Comparison of ENCODE assay signal across 15 cellular contexts in genomic region chrX:46185923-46186810, GRCh38.
DNase-seq lines count a peak whose midpoint lies in the region; ATAC-seq and TF ChIP-seq lines count a peak whose summit lies in the region.
"Had no signal": no experiment of that assay in that cellular context is flagged by ENCODE, and none has a peak within 500 bp of the region (broad histone marks: within the 10 kb centered on the region; RNA-seq: fewer than 3 reads in every experiment).

No MANE protein-coding gene starts in this region.

- no peak overlapping the region for H2BK5ac ChIP-seq in trophoblast cell (ENCODE audit: low read depth, low read length, poor library complexity)

- no peaks in the 10 kb centered on the region for H3K36me3 ChIP-seq in PC-3 (ENCODE audit: low read depth, low read length)
- H3K36me3 ChIP-seq in esophagus (ENCODE audit: control insufficient read depth in 2 of 2, insufficient read depth in 2 of 2, low read length in 1 of 2) = no peaks in the 10 kb centered on the region
- no peaks in the 10 kb centered on the region for H3K36me3 ChIP-seq in trophoblast cell (ENCODE audit: control insufficient read depth in 1 of 2, insufficient read depth in 2 of 2, low read length in 2 of 2)
- H3K36me3 ChIP-seq: HAP-1, MG63 had no signal

- H3K79me1 ChIP-seq in trophoblast cell (ENCODE audit: low read length) = no peaks in the 10 kb centered on the region

- H4K12ac ChIP-seq in trophoblast cell (ENCODE audit: low read depth, low read length) = no peak overlapping the region

- BruUV-seq in PC-3 (replicated peaks; lab: Mats Ljungman, UMichigan) = no TSS peak

- TF ChIP-seq CTCF in PC-3 (conservative IDR thresholded peaks at IDR 0.05; ENCODE audit: low read depth, low read length) = no peak

- H2BK120ac ChIP-seq in trophoblast cell (ENCODE audit: insufficient read depth, low read length, poor library complexity) = no peak overlapping the region

- intact Hi-C loops in PC-3 (cut with micrococcal nuclease) = loop anchor here (5.0 kb wide), 1 partner anchor 334 kb away; no protein-coding TSS in a partner anchor

- no peaks in the 10 kb centered on the region for H4K20me1 ChIP-seq in PC-3 (ENCODE audit: low read length)

- no peak overlapping the region for H3K14ac ChIP-seq in trophoblast cell (ENCODE audit: low read length)

- H3K79me2 ChIP-seq in PC-3 (ENCODE audit: low read length) (no peaks in the 10 kb centered on the region), trophoblast cell (ENCODE audit: control insufficient read depth, insufficient read depth, low read length, poor library complexity) (no peaks in the 10 kb centered on the region)

- H3K27ac ChIP-seq in PC-3 (ENCODE audit: low read length) (peak overlapping the region; percentile 73), esophagus (ENCODE audit: low read depth in 2 of 2, low read length in 1 of 2) (peak overlapping the region; percentile 54 to 70), trophoblast cell (ENCODE audit: low read depth, low read length) (no peak overlapping the region)

- H3K9me3 ChIP-seq in PC-3 (ENCODE audit: low read length) (no peaks in the 10 kb centered on the region), esophagus (ENCODE audit: control insufficient read depth in 2 of 2, insufficient read depth in 1 of 2, low read depth in 1 of 2, low read length in 1 of 2) (no peaks in the 10 kb centered on the region), trophoblast cell (ENCODE audit: insufficient read depth, low read depth, low read length) (no peaks in the 10 kb centered on the region)
- H3K9me3 ChIP-seq: HAP-1, MG63 had no signal

- H3K4ac ChIP-seq in trophoblast cell (ENCODE audit: low read depth, low read length) = no peak overlapping the region

- H2AK5ac ChIP-seq in trophoblast cell (ENCODE audit: low read length) = no peak overlapping the region

- peaks cover 6% of the 10 kb centered on the region for H3F3A ChIP-seq in PC-3 (ENCODE audit: low read length, unreplicated experiment)

- no peak overlapping the region for H3K18ac ChIP-seq in trophoblast cell (ENCODE audit: low read length)

- WGBS in esophagus, 2 donors = 49 to 50% methylated on average over 7 of the region's 7 CpGs
- WGBS in trophoblast cell (ENCODE audit: extremely low coverage, insufficient coverage, insufficient read length) = no CpG with 5 or more reads among the region's 7 CpGs

- H3K23ac ChIP-seq in trophoblast cell (ENCODE audit: low read length) = no peak overlapping the region

- ATAC-seq in PC-3 (peak; percentile 78), HG03439 (IDR thresholded peaks at IDR 0.05; ENCODE audit: unreplicated experiment) (no peak), GM18867 (IDR thresholded peaks at IDR 0.05; ENCODE audit: unreplicated experiment) (no peak)
- ATAC-seq: T-cell had no signal

- no peak overlapping the region for H2BK12ac ChIP-seq in trophoblast cell (ENCODE audit: low read length)

- H3K4me2 ChIP-seq in PC-3 (ENCODE audit: low read length) (peak overlapping the region; percentile 36), trophoblast cell (ENCODE audit: low read length) (no peak overlapping the region)

- no peak overlapping the region for H4K91ac ChIP-seq in trophoblast cell (ENCODE audit: low read depth, low read length)

- POLR2A ChIA-PET in PC-3 (lab: Charles Lee; ENCODE audit: unreplicated experiment) = no interaction called here

- CTCF ChIA-PET in PC-3 (lab: Charles Lee) = no interaction called here

- no peaks in the 10 kb centered on the region for H3K9me2 ChIP-seq in PC-3 (replicated peaks; ENCODE audit: low read length)

- H2AFZ ChIP-seq in PC-3 (ENCODE audit: low read length) = no peak overlapping the region
- H2AFZ ChIP-seq in trophoblast cell (ENCODE audit: insufficient read depth, low read length, poor library complexity) = no peak overlapping the region

- H3K27me3 ChIP-seq in PC-3 (ENCODE audit: low read length) (no peaks in the 10 kb centered on the region), esophagus (ENCODE audit: control insufficient read depth in 1 of 2, insufficient read depth in 2 of 2, low read length in 2 of 2) (no peaks in the 10 kb centered on the region), trophoblast cell (ENCODE audit: insufficient read depth, low read length) (no peaks in the 10 kb centered on the region)
- H3K27me3 ChIP-seq: MG63 had no signal

- H3K4me3 ChIP-seq in PC-3 (ENCODE audit: low read length) (no peak overlapping the region), esophagus (ENCODE audit: low read depth in 1 of 2, low read length in 2 of 2) (no peak overlapping the region), trophoblast cell (ENCODE audit: low read depth, low read length) (no peak overlapping the region)
- H3K4me3 ChIP-seq: HAP-1, MG63 had no signal

- H3K4me1 ChIP-seq in PC-3 (ENCODE audit: insufficient read depth, low read length) (peaks cover 39% of the 10 kb centered on the region), esophagus (ENCODE audit: control insufficient read depth in 2 of 2, insufficient read depth in 2 of 2, low read length in 1 of 2) (peaks cover 0 to 2% of the 10 kb centered on the region in 2 donors), trophoblast cell (ENCODE audit: control insufficient read depth in 1 of 2, insufficient read depth in 2 of 2, low read length in 2 of 2) (no peaks in the 10 kb centered on the region)
- H3K4me1 ChIP-seq: HAP-1 had no signal

- H4K8ac ChIP-seq in trophoblast cell (ENCODE audit: low read depth, low read length) = no peak overlapping the region

- DNase-seq in DMS53 treated with DMSO at 0.1 percent for 48 hours (lab: John Stamatoyannopoulos, UW; ENCODE audit: unreplicated experiment) (peak; percentile 33), PC-3 (peak; percentile 71), trophoblast cell (peak; percentile 17 to 74), NOMO-1 treated with DMSO at 0.1 percent for 48 hours (lab: John Stamatoyannopoulos, UW; ENCODE audit: unreplicated experiment) (no peak)
- DNase-seq: CD8-positive, alpha-beta memory T cell; MG63; NCI-H1105; NCI-H187 treated with DMSO at 0.1 percent for 48 hours; NCI-H2171; NCI-H510A treated with DMSO at 0.1 percent for 48 hours; T-cell had no signal

- peak overlapping the region; percentile 22; the same call in 1 of the 2 replicates for H3K9ac ChIP-seq in PC-3 (ENCODE audit: low read length)
- no peak overlapping the region for H3K9ac ChIP-seq in trophoblast cell (ENCODE audit: low read length)
